Comparison of ENCODE assay signal across 28 cellular contexts in the genomic region with DNA sequence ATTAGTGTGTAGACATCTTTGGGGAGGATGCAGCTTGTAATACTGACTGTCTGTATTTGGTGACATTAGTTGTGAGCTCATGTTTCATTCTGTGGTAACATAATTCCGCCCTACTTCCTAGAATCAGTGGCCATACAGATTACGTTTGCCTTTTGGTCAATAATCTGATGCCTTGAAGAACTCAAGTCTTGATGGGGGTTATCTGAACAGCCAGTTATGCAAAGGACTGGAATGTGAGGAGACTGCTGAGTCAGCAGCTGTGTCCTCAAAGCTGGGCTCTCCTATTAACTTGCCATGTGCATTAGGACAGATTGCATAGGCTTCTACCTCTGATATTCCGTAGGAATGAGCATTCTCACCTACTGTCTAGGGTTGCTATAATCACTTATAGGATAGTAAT.
DNase-seq lines count a peak whose midpoint lies in the region; TF ChIP-seq lines count a peak whose summit lies in the region.
"Had no signal": no experiment of that assay in that cellular context is flagged by ENCODE, and none has a peak within 500 bp of the region (broad histone marks: within the 10 kb centered on the region; RNA-seq: fewer than 3 reads in every experiment).

No MANE protein-coding gene starts in this region.

- H3K36me3 ChIP-seq in WERI-Rb-1 = no peaks in the 10 kb centered on the region
- H3K36me3 ChIP-seq in neural progenitor cell = no peaks in the 10 kb centered on the region
- H3K36me3 ChIP-seq: esophagus squamous epithelium, gastrocnemius medialis, left lung, tibial nerve had no signal

- H3K9ac ChIP-seq in neural progenitor cell = no peak overlapping the region

- H3K9me3 ChIP-seq in WERI-Rb-1 (ENCODE audit: severe bottlenecking) (no peaks in the 10 kb centered on the region), neural progenitor cell (ENCODE audit: low read depth) (no peaks in the 10 kb centered on the region)
- H3K9me3 ChIP-seq: esophagus squamous epithelium, gastrocnemius medialis, left lung, tibial nerve had no signal

- H3K27me3 ChIP-seq in WERI-Rb-1 (ENCODE audit: insufficient read depth, low read depth, severe bottlenecking) (no peaks in the 10 kb centered on the region), neural progenitor cell (no peaks in the 10 kb centered on the region)
- H3K27me3 ChIP-seq: esophagus squamous epithelium, gastrocnemius medialis, left lung, tibial nerve had no signal

- TF ChIP-seq CTCF in WERI-Rb-1 (IDR thresholded peaks at IDR 0.05; ENCODE audit: low read depth, low read length) = no peak
- no peak for TF ChIP-seq CTCF in fibroblast of mammary gland (conservative IDR thresholded peaks at IDR 0.05; ENCODE audit: control insufficient read depth, insufficient read depth, low read depth, low read length)
- no peak for TF ChIP-seq CTCF in neural progenitor cell (IDR thresholded peaks at IDR 0.05)

- H3K27me3 Mint-ChIP-seq in neural progenitor cell (ENCODE audit: insufficient read depth, low read depth) = no peaks in the 10 kb centered on the region
- H3K27me3 Mint-ChIP-seq: activated naive CD4-positive, alpha-beta T cell treated with anti-CD3 and anti-CD28 coated beads, Interleukin-2, amount 10 ng/mL, durations not matched to agents 7 days and 5 days had no signal

- H3K4me2 ChIP-seq in neural progenitor cell = no peak overlapping the region
- H3K4me2 ChIP-seq: PC-9, smooth muscle cell had no signal

- no peak overlapping the region for H3K4me3 Mint-ChIP-seq in neural progenitor cell
- H3K4me3 Mint-ChIP-seq: activated naive CD4-positive, alpha-beta T cell treated with anti-CD3 and anti-CD28 coated beads, Interleukin-2, amount 10 ng/mL, durations not matched to agents 7 days and 5 days; CD4-positive, alpha-beta memory T cell; immature natural killer cell had no signal

- no peaks in the 10 kb centered on the region for H4K20me1 ChIP-seq in neural progenitor cell (ENCODE audit: low read depth)

- H3K27ac ChIP-seq in WERI-Rb-1 = no peak overlapping the region; the same call in 1 of the 2 replicates
- H3K27ac ChIP-seq in neural progenitor cell = no peak overlapping the region
- H3K27ac ChIP-seq: esophagus squamous epithelium, gastrocnemius medialis, left lung, PC-9, tibial nerve had no signal

- H3K4me1 Mint-ChIP-seq in neural progenitor cell = peaks cover 12% of the 10 kb centered on the region
- H3K4me1 Mint-ChIP-seq: activated naive CD4-positive, alpha-beta T cell treated with anti-CD3 and anti-CD28 coated beads, Interleukin-2, amount 10 ng/mL, durations not matched to agents 7 days and 5 days; CD4-positive, alpha-beta memory T cell; immature natural killer cell had no signal

- H3K4me1 ChIP-seq in neural progenitor cell = peaks cover 18% of the 10 kb centered on the region
- H3K4me1 ChIP-seq: gastrocnemius medialis, left lung had no signal

- no peak overlapping the region for H2AFZ ChIP-seq in neural progenitor cell (replicated peaks)
- H2AFZ ChIP-seq: PC-9 had no signal

- no peak overlapping the region for H3K27ac Mint-ChIP-seq in neural progenitor cell
- H3K27ac Mint-ChIP-seq: activated naive CD4-positive, alpha-beta T cell treated with anti-CD3 and anti-CD28 coated beads, Interleukin-2, amount 10 ng/mL, durations not matched to agents 7 days and 5 days; CD4-positive, alpha-beta memory T cell; immature natural killer cell had no signal

- DNase-seq in NCI-H2171 treated with DMSO at 0.1 percent for 48 hours (lab: John Stamatoyannopoulos, UW) = peak; percentile 22
- no peak for DNase-seq in NCI-H2171 (lab: John Stamatoyannopoulos, UW)
- DNase-seq in WERI-Rb-1 = peak; percentile 79
- DNase-seq in fibroblast of mammary gland (ENCODE audit: low read depth) = peak; percentile 4
- DNase-seq in renal cortical epithelial cell (ENCODE audit: low read depth) = peak; percentile 42
- DNase-seq in anterior cingulate cortex (lab: John Stamatoyannopoulos, UW) = no peak
- no peak for DNase-seq in neural progenitor cell (ENCODE audit: low spot score)
- DNase-seq in midbrain (lab: John Stamatoyannopoulos, UW) = no peak
- DNase-seq: activated CD4-positive, alpha-beta T cell treated with anti-CD3 and anti-CD28 coated beads, Interleukin-2, amount 50 U/mL, for 4 hours; activated naive CD4-positive, alpha-beta T cell treated with anti-CD3 and anti-CD28 coated beads, Interleukin-2, amount 10 ng/mL, durations not matched to agents 7 days and 5 days; amniotic stem cell; CD4-positive, alpha-beta memory T cell; central memory CD4-positive, alpha-beta T cell; DMS153; esophagus squamous epithelium; gastrocnemius medialis; hippocampal formation; immature natural killer cell; left lung; mesenchymal stem cell; NCI-H2081 treated with DMSO at 0.1 percent for 48 hours; NCI-H446 treated with DMSO at 0.1 percent for 48 hours; PC-9; Right ventricle myocardium superior; stimulated activated CD4-positive, alpha-beta T cell treated with anti-CD3 and anti-CD28 coated beads, Interleukin-1b, Interleukin-23, amount 100 ng/mL, for 48 hours; T-helper 9 cell had no signal

- no peak overlapping the region for H3K4me3 ChIP-seq in WERI-Rb-1 (ENCODE audit: low read depth, low read length)
- H3K4me3 ChIP-seq in fibroblast of mammary gland (ENCODE audit: control insufficient read depth, low read depth, low read length) = no peak overlapping the region
- H3K4me3 ChIP-seq in neural progenitor cell = no peak overlapping the region
- H3K4me3 ChIP-seq: esophagus squamous epithelium, gastrocnemius medialis, left lung, PC-9, smooth muscle cell, tibial nerve had no signal

- H3K36me3 Mint-ChIP-seq in neural progenitor cell = peaks cover 20% of the 10 kb centered on the region
- H3K36me3 Mint-ChIP-seq: activated naive CD4-positive, alpha-beta T cell treated with anti-CD3 and anti-CD28 coated beads, Interleukin-2, amount 10 ng/mL, durations not matched to agents 7 days and 5 days; CD4-positive, alpha-beta memory T cell; immature natural killer cell had no signal

- peaks cover 3% of the 10 kb centered on the region for H3K9me3 Mint-ChIP-seq in neural progenitor cell
- H3K9me3 Mint-ChIP-seq: activated naive CD4-positive, alpha-beta T cell treated with anti-CD3 and anti-CD28 coated beads, Interleukin-2, amount 10 ng/mL, durations not matched to agents 7 days and 5 days had no signal

- no peaks in the 10 kb centered on the region for H3F3A ChIP-seq in neural progenitor cell (ENCODE audit: low read depth)

- H3K79me2 ChIP-seq in neural progenitor cell (ENCODE audit: low read depth) = peaks cover 13% of the 10 kb centered on the region

Comparison
In these comparisons a context has a peak if more than half of its experiments do, and no peak if none do; other contexts are left out.
1. DNase-seq: peak in NCI-H2171 treated with DMSO at 0.1 percent for 48 hours (single experiment), WERI-Rb-1 (single experiment), fibroblast of mammary gland (single experiment) and renal cortical epithelial cell (single experiment); none in NCI-H2171 (single experiment), anterior cingulate cortex (0 of 58), neural progenitor cell (single experiment) and midbrain (single experiment).